Comparison of ENCODE assay signal across 8 cellular contexts in the genomic region with DNA sequence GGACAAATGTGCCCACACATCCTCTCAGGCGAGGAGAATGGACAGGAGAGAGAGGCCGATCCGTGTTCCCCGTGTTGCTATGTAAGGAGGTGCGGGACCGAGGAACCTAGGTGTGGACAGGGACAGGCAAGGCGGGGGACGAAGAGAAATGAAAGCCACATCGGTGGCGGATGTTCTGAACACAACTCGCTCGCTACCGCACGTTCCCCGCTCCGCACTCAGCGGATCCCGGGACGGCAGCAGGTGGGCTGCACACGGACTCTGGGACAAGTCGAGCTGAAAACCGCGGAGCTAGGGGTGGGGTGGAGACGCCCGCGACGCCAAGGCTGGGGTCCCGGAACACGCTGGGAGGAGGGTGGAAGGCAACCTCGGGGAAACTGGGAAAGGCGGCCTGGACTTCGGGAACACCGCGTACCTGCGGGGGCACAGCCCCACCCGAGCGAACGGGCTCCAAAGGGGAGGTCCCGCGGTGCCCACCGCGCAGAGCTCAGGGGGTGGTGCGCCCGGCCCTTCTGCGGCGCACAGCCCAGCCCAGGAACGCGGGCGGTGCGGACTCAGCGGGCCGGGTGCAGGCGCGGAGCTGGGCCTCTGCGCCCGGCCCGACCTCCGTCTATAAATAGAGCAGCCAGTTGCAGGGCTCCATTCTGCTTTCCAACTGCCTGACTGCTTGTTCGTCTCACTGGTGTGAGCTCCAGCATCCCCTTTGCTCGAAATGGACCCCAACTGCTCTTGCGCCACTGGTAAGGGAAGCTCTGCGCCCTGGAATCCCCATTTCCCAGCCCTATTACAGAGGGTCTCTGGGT. TPM values are rescaled to one million over a fixed set of nuclear protein-coding genes. Genes with fewer than 3 reads are reported as not detected.
A peak's percentile ranks its signal among the peaks of the same experiment; 100 is the strongest.
DNase-seq lines count a peak whose midpoint lies in the region; ATAC-seq and TF ChIP-seq lines count a peak whose summit lies in the region.

A gene (plus strand): TSS at position 642 of the 803 bp plus-strand sequence. CDS start 71 bp downstream, at position 713.

- peak; percentile 72 for DNase-seq in G401 (ENCODE audit: low spot score)
- peak; percentile 42 to 60 for DNase-seq in HL-60 (ENCODE audit: low read depth in 1 of 2, low spot score in 1 of 2)
- DNase-seq in dermis blood vessel endothelial cell = peak; percentile 81
- peak in 1 of 2 donors; percentile 89 for DNase-seq in left lung
- DNase-seq in stimulated activated CD4-positive, alpha-beta T cell treated with anti-CD3 and anti-CD28 coated beads, Interleukin-15, amount 100 ng/mL, for 48 hours (ENCODE audit: low read depth in 2 of 2) = peak; percentile 52 to 59
- DNase-seq in SHP77 treated with DMSO at 0.1 percent for 48 hours (lab: John Stamatoyannopoulos, UW) = no peak

- peak; percentile 92 for ATAC-seq in left lung
- no peak for ATAC-seq in GM19455 (IDR thresholded peaks at IDR 0.05; ENCODE audit: unreplicated experiment)

- H3K27me3 ChIP-seq in HL-60 (ENCODE audit: insufficient read depth, poor library complexity, severe bottlenecking) = peaks cover 21% of the 10 kb centered on the region
- peaks cover 0 to 42% of the 10 kb centered on the region in 2 donors for H3K27me3 ChIP-seq in left lung

- no peaks in the 10 kb centered on the region for H3K36me3 ChIP-seq in left lung

- no peaks in the 10 kb centered on the region for H3K9me3 ChIP-seq in left lung

- intact Hi-C loops in left lung (cut with DNase I) = no loop called here

- H3K27ac ChIP-seq in HL-60 (replicated peaks) (no peak within 1 kb of the TSS; the same call in 1 of the 2 replicates), VCaP (peak within 1 kb of the TSS; percentile 70), left lung (peak within 1 kb of the TSS; percentile 80 to 90)

- no peak for TF ChIP-seq CTCF in HL-60 (IDR thresholded peaks at IDR 0.05; ENCODE audit: insufficient read depth, low read length)
- TF ChIP-seq CTCF in VCaP (conservative IDR thresholded peaks at IDR 0.05) = no peak
- TF ChIP-seq CTCF in left lung (IDR thresholded peaks at IDR 0.05) = no peak

- in situ Hi-C loops in G401 (cut with HindIII; ENCODE audit: low sequenced_read_pairs) = no loop called here

- peaks cover 5 to 23% of the 10 kb centered on the region in 2 donors for H3K4me1 ChIP-seq in left lung

- H3K4me3 ChIP-seq in HL-60 (replicated peaks; ENCODE audit: insufficient read depth, low read length) (peak within 1 kb of the TSS; percentile 46), left lung (peak within 1 kb of the TSS; percentile 46 to 50)

RNA-seq across cellular contexts. Expression of the gene that starts here (rescaled TPM):
- not detected in 2 replicates for total RNA-seq in G401 (2014; rRNA removed; shearing (Covaris generic))
- total RNA-seq in dermis blood vessel endothelial cell = 13.8 and 103 TPM in 2 replicates
- 100 to 1,000 TPM; 103 to 262 TPM for total RNA-seq in left lung

Comparison
In these comparisons a context has a peak if more than half of its experiments do, and no peak if none do; other contexts are left out.
1. RNA of the gene that starts here (total RNA-seq): 103 to 262 TPM in left lung and 13.8 to 103 TPM in dermis blood vessel endothelial cell; not detected in G401; every median in the first group is over 10 times any median in the second.
2. Peak in DNase-seq in G401; RNA of the gene not detected or under 1 TPM.